In genomic region chr3:66416556-66417304, GRCh38 we compare ENCODE assay signal across 18 cellular contexts.
A peak's percentile ranks its signal among the peaks of the same experiment; 100 is the strongest.
DNase-seq lines count a peak whose midpoint lies in the region; ATAC-seq, FAIRE-seq and TF ChIP-seq lines count a peak whose summit lies in the region.
"Had no signal": no experiment of that assay in that cellular context is flagged by ENCODE, and none has a peak within 500 bp of the region (broad histone marks: within the 10 kb centered on the region; RNA-seq: fewer than 3 reads in every experiment).

No MANE protein-coding gene starts in this region.

- no peak overlapping the region for H2BK120ac ChIP-seq in mesenchymal stem cell (ENCODE audit: low read depth, low read length)

- no peak for ATAC-seq in thoracic aorta (ENCODE audit: insufficient number of reproducible peaks, low FRiP score, low read depth)
- ATAC-seq in stimulated activated memory B cell treated with anti-CD40 and anti-IgM and Interleukin-4, amounts not matched to agents 10 μg/mL and 1 μg/mL and 100 μg/mL, for 72 hours = no peak
- ATAC-seq: CD8-positive, alpha-beta T cell; HepG2 had no signal

- no peak overlapping the region for H2AFZ ChIP-seq in mesenchymal stem cell (ENCODE audit: low read depth, low read length)

- 71% methylated on average over 14 of the region's 14 CpGs for WGBS in mesenchymal stem cell

- H4K91ac ChIP-seq in mesenchymal stem cell (ENCODE audit: low read length) = peak overlapping the region; percentile 77

- no peak overlapping the region for H3K4ac ChIP-seq in mesenchymal stem cell (ENCODE audit: low read depth in 1 of 2, low read length in 2 of 2)

- no peak for TF ChIP-seq POLR2A in H54 (IDR thresholded peaks at IDR 0.05; ENCODE audit: low read depth, low read length)

- peaks cover 8% of the 10 kb centered on the region for H3K9me3 Mint-ChIP-seq in activated T-cell treated with anti-CD3 and anti-CD28 coated beads, Interleukin-2, amount 50 U/mL, for 24 hours
- H3K9me3 Mint-ChIP-seq in stimulated activated memory B cell treated with anti-CD40 and anti-IgM and Interleukin-4, amounts not matched to agents 10 μg/mL and 1 μg/mL and 100 μg/mL, for 72 hours = peaks cover 16% of the 10 kb centered on the region

- H3K27me3 ChIP-seq in mesenchymal stem cell (ENCODE audit: control insufficient read depth in 1 of 2, insufficient read depth in 1 of 2, low read length in 2 of 2) (no peaks in the 10 kb centered on the region), thoracic aorta (replicated peaks; ENCODE audit: insufficient read depth) (no peaks in the 10 kb centered on the region)

- H3K18ac ChIP-seq in mesenchymal stem cell (ENCODE audit: low read depth in 1 of 2, low read length in 2 of 2) = peak overlapping the region; percentile 9 to 40

- peaks cover 23% of the 10 kb centered on the region for H3K4me1 ChIP-seq in mesenchymal stem cell (ENCODE audit: control insufficient read depth, insufficient read depth, low read depth, low read length)
- peaks cover 7 to 72% of the 10 kb centered on the region in 2 donors for H3K4me1 ChIP-seq in thoracic aorta (ENCODE audit: control insufficient read depth in 1 of 2, low read depth in 2 of 2)

- peak overlapping the region; percentile 39 for H4K8ac ChIP-seq in mesenchymal stem cell (ENCODE audit: low read length)

- H3K36me3 ChIP-seq in mesenchymal stem cell (ENCODE audit: control insufficient read depth in 1 of 2, insufficient read depth in 2 of 2, low read depth in 1 of 2, low read length in 2 of 2) (peaks cover 21 to 42% of the 10 kb centered on the region in 2 experiments), thoracic aorta (peaks cover 5% of the 10 kb centered on the region)

- peaks cover 42% of the 10 kb centered on the region for H3K79me1 ChIP-seq in mesenchymal stem cell (replicated peaks; ENCODE audit: low read length, poor library complexity, severe bottlenecking)

- H3K9me3 ChIP-seq in mesenchymal stem cell (ENCODE audit: control insufficient read depth, low read length) (no peaks in the 10 kb centered on the region), thoracic aorta (no peaks in the 10 kb centered on the region)
- H3K9me3 ChIP-seq: SK-N-SH had no signal

- H3K36me3 Mint-ChIP-seq in activated T-cell treated with anti-CD3 and anti-CD28 coated beads, Interleukin-2, amount 50 U/mL, for 24 hours (ENCODE audit: low read depth) = peaks cover 87% of the 10 kb centered on the region
- peaks cover 11% of the 10 kb centered on the region for H3K36me3 Mint-ChIP-seq in stimulated activated memory B cell treated with anti-CD40 and anti-IgM and Interleukin-4, amounts not matched to agents 10 μg/mL and 1 μg/mL and 100 μg/mL, for 72 hours

- peak overlapping the region in 1 of 2 experiments; percentile 1 for H3K14ac ChIP-seq in mesenchymal stem cell (ENCODE audit: low read length in 2 of 2)

- H3K27ac ChIP-seq in caudate nucleus (ENCODE audit: low read depth, low read length) (peak overlapping the region; percentile 56), mesenchymal stem cell (ENCODE audit: low read length, poor library complexity, severe bottlenecking) (no peak overlapping the region), thoracic aorta (peak overlapping the region; percentile 6 to 33)

- no peak overlapping the region for H3K9ac ChIP-seq in mesenchymal stem cell (ENCODE audit: low read length)
- H3K9ac ChIP-seq: SK-N-SH had no signal

- H2BK5ac ChIP-seq in mesenchymal stem cell (ENCODE audit: low read depth, low read length, poor library complexity, severe bottlenecking) = no peak overlapping the region

- no peak overlapping the region for H3K4me3 Mint-ChIP-seq in activated T-cell treated with anti-CD3 and anti-CD28 coated beads, Interleukin-2, amount 50 U/mL, for 24 hours
- no peak overlapping the region for H3K4me3 Mint-ChIP-seq in stimulated activated memory B cell treated with anti-CD40 and anti-IgM and Interleukin-4, amounts not matched to agents 10 μg/mL and 1 μg/mL and 100 μg/mL, for 72 hours
- H3K4me3 Mint-ChIP-seq: activated naive CD8-positive, alpha-beta T cell treated with anti-CD3 and anti-CD28 coated beads for 36 hours; CD8-positive, alpha-beta T cell; immature natural killer cell had no signal

- peak overlapping the region; percentile 52 for H2BK15ac ChIP-seq in mesenchymal stem cell (ENCODE audit: low read depth, poor library complexity, severe bottlenecking)

- peak overlapping the region in 1 of 2 experiments; percentile 0 for H2BK12ac ChIP-seq in mesenchymal stem cell (ENCODE audit: low read length in 2 of 2)

- no peak overlapping the region for H3K4me3 ChIP-seq in mesenchymal stem cell (ENCODE audit: insufficient read depth in 1 of 2, low read depth in 1 of 2, low read length in 2 of 2)
- H3K4me3 ChIP-seq in thoracic aorta = no peak overlapping the region

- no peak for DNase-seq in activated T-cell treated with anti-CD3 and anti-CD28 coated beads, Interleukin-2, amount 50 U/mL, for 24 hours
- DNase-seq in activated T-cell treated with anti-CD3 and anti-CD28 coated beads, Interleukin-2, amount 50 U/mL, for 48 hours = no peak
- no peak for DNase-seq in caudate nucleus (lab: John Stamatoyannopoulos, UW)
- DNase-seq in mesenchymal stem cell = peak; percentile 51
- no peak for DNase-seq in thoracic aorta (ENCODE audit: low spot score)
- no peak for DNase-seq in H54 (ENCODE audit: insufficient read length, low spot score)
- DNase-seq in NCI-H526 treated with DMSO at 0.1 percent for 48 hours (lab: John Stamatoyannopoulos, UW) = no peak
- DNase-seq: activated naive CD8-positive, alpha-beta T cell treated with anti-CD3 and anti-CD28 coated beads for 36 hours; CD8-positive, alpha-beta T cell; cortex of kidney; immature natural killer cell; NCI-H1048; NCI-H2171 treated with DMSO at 0.1 percent for 48 hours; SK-N-SH; stimulated activated naive CD4-positive, alpha-beta T cell treated with Interleukin-2 at 50 U/mL for 16 hours had no signal

- TF ChIP-seq CTCF in thoracic aorta (IDR thresholded peaks at IDR 0.05) = no peak

- no peak overlapping the region for H2AK5ac ChIP-seq in mesenchymal stem cell (ENCODE audit: low read length, severe bottlenecking)

- H3K27me3 Mint-ChIP-seq in activated T-cell treated with anti-CD3 and anti-CD28 coated beads, Interleukin-2, amount 50 U/mL, for 24 hours = no peaks in the 10 kb centered on the region
- no peaks in the 10 kb centered on the region for H3K27me3 Mint-ChIP-seq in stimulated activated memory B cell treated with anti-CD40 and anti-IgM and Interleukin-4, amounts not matched to agents 10 μg/mL and 1 μg/mL and 100 μg/mL, for 72 hours
- H3K27me3 Mint-ChIP-seq: activated naive CD8-positive, alpha-beta T cell treated with anti-CD3 and anti-CD28 coated beads for 36 hours had no signal

- no peak overlapping the region for H3K4me2 ChIP-seq in mesenchymal stem cell (ENCODE audit: low read length, poor library complexity, severe bottlenecking)
- H3K4me2 ChIP-seq: SK-N-SH had no signal

- FAIRE-seq in H54 (lab: Jason Lieb, UNC) = no peak
- FAIRE-seq: G401.6, HepG2 had no signal

- no peak overlapping the region for H3K23ac ChIP-seq in mesenchymal stem cell (ENCODE audit: low read length in 2 of 2)

- peaks cover 30% of the 10 kb centered on the region for H3K4me1 Mint-ChIP-seq in activated T-cell treated with anti-CD3 and anti-CD28 coated beads, Interleukin-2, amount 50 U/mL, for 24 hours (ENCODE audit: low read depth)
- H3K4me1 Mint-ChIP-seq in stimulated activated memory B cell treated with anti-CD40 and anti-IgM and Interleukin-4, amounts not matched to agents 10 μg/mL and 1 μg/mL and 100 μg/mL, for 72 hours = peaks cover under 1% of the 10 kb centered on the region

- H3K27ac Mint-ChIP-seq in activated T-cell treated with anti-CD3 and anti-CD28 coated beads, Interleukin-2, amount 50 U/mL, for 24 hours = peak overlapping the region; percentile 54
- H3K27ac Mint-ChIP-seq in stimulated activated memory B cell treated with anti-CD40 and anti-IgM and Interleukin-4, amounts not matched to agents 10 μg/mL and 1 μg/mL and 100 μg/mL, for 72 hours = no peak overlapping the region
- H3K27ac Mint-ChIP-seq: activated naive CD8-positive, alpha-beta T cell treated with anti-CD3 and anti-CD28 coated beads for 36 hours; immature natural killer cell had no signal
